25 cellular contexts compared by ENCODE assay signal in genomic region chr18:49843131-49843530, GRCh38.
"Had no signal": no experiment of that assay in that cellular context is flagged by ENCODE, and none has a peak within 500 bp of the region (broad histone marks: within the 10 kb centered on the region; RNA-seq: fewer than 3 reads in every experiment).

No MANE protein-coding gene starts in this region.

- H2AFZ ChIP-seq: hepatocyte had no signal

- H3K36me3 ChIP-seq: colonic mucosa, esophagus muscularis mucosa, gastroesophageal sphincter, heart left ventricle, neutrophil, sigmoid colon, uterus had no signal

- H3K9me3 ChIP-seq: colonic mucosa, esophagus muscularis mucosa, gastroesophageal sphincter, heart left ventricle, left lung, neutrophil, pancreas, sigmoid colon, testis, tibial artery, upper lobe of left lung, uterus had no signal

- H3K4me1 ChIP-seq: colonic mucosa, left lung, pancreas, testis, tibial artery, upper lobe of left lung, uterus had no signal

- H3K27me3 ChIP-seq: colonic mucosa, foreskin keratinocyte, heart left ventricle, hepatocyte, left lung, neutrophil, pancreas, testis, upper lobe of left lung, uterus had no signal

- H3K4me3 ChIP-seq: colonic mucosa, esophagus muscularis mucosa, gastroesophageal sphincter, heart left ventricle, hepatocyte, left lung, pancreas, sigmoid colon, testis, tibial artery, upper lobe of left lung, uterus had no signal

- H3K4me2 ChIP-seq: hepatocyte had no signal

- H3K27me3 Mint-ChIP-seq: progenitor cell of endocrine pancreas had no signal

- H3K9me3 Mint-ChIP-seq: natural killer cell; stimulated activated effector memory CD8-positive, alpha-beta T cell treated with anti-CD3 and anti-CD28 coated beads, Interleukin-12 subunit alpha, Interleukin-12 subunit beta, amount 100 ng/mL, for 72 hours had no signal

- ATAC-seq: foreskin keratinocyte; gastroesophageal sphincter; heart left ventricle; left cardiac atrium; left lung; natural killer cell; pancreas; stimulated activated effector memory CD8-positive, alpha-beta T cell treated with anti-CD3 and anti-CD28 coated beads, Interleukin-12 subunit alpha, Interleukin-12 subunit beta, amount 100 ng/mL, for 72 hours had no signal

- DNase-seq: colonic mucosa; dermis blood vessel endothelial cell; effector memory CD4-positive, alpha-beta T cell; foreskin keratinocyte; heart left ventricle; left cardiac atrium; left lung; mammary epithelial cell; natural killer cell; pancreas; sigmoid colon; stimulated activated CD4-positive, alpha-beta T cell treated with anti-CD3 and anti-CD28 coated beads, Interleukin-2, amount 100 ng/mL, for 24 hours; stimulated activated CD4-positive, alpha-beta T cell treated with anti-CD3 and anti-CD28 coated beads, Interleukin-4, amount 100 ng/mL, for 24 hours; stimulated activated naive CD4-positive, alpha-beta T cell treated with Interleukin-2 at 50 U/mL for 16 hours; substantia nigra; testis; tibial artery; upper lobe of left lung; uterus had no signal

- H3K27ac Mint-ChIP-seq: progenitor cell of endocrine pancreas; stimulated activated effector memory CD8-positive, alpha-beta T cell treated with anti-CD3 and anti-CD28 coated beads, Interleukin-12 subunit alpha, Interleukin-12 subunit beta, amount 100 ng/mL, for 72 hours had no signal

- H3K27ac ChIP-seq: colonic mucosa, esophagus muscularis mucosa, foreskin keratinocyte, gastroesophageal sphincter, heart left ventricle, hepatocyte, left lung, neutrophil, pancreas, sigmoid colon, testis, tibial artery, upper lobe of left lung, uterus had no signal

- H3K36me3 Mint-ChIP-seq: natural killer cell; stimulated activated effector memory CD8-positive, alpha-beta T cell treated with anti-CD3 and anti-CD28 coated beads, Interleukin-12 subunit alpha, Interleukin-12 subunit beta, amount 100 ng/mL, for 72 hours had no signal

- H3K4me3 Mint-ChIP-seq: natural killer cell; stimulated activated effector memory CD8-positive, alpha-beta T cell treated with anti-CD3 and anti-CD28 coated beads, Interleukin-12 subunit alpha, Interleukin-12 subunit beta, amount 100 ng/mL, for 72 hours had no signal

- H3K79me2 ChIP-seq: hepatocyte had no signal
